ENCODE assay signal across 1 cellular context in the genomic region with DNA sequence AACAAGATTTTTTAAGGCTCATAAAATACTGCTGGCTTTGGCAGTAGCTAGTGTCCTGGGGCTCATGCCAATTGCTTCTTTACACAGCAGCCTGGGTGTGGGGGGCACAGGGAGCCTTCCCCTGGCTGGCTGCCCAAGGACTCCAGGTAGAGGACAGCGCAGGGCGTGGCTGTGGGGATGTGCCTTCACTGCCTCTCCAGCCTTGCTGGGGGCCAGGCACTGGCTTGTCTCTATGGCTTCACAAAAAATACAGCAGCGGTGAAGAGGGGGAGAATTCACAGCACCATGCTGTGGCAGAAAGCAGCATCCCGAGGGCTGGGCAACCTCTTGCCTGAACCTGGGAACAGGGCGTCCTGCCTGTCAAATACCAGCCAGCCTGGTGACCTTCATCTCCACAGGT.
TF ChIP-seq lines count a peak whose summit lies in the region.

No MANE protein-coding gene starts in this region.

TF ChIP-seq in IMR-90, 13 proteins besides CTCF, POLR2A, EP300 and RAD21:
- TF ChIP-seq RFX5 (IDR thresholded peaks at IDR 0.05; ENCODE audit: low read depth, low read length): no peak
- no peak for TF ChIP-seq FOS (IDR thresholded peaks at IDR 0.05; ENCODE audit: low read depth, low read length)
- TF ChIP-seq CEBPB (IDR thresholded peaks at IDR 0.05; ENCODE audit: low read depth, low read length): no peak
- TF ChIP-seq, protein P1, sequence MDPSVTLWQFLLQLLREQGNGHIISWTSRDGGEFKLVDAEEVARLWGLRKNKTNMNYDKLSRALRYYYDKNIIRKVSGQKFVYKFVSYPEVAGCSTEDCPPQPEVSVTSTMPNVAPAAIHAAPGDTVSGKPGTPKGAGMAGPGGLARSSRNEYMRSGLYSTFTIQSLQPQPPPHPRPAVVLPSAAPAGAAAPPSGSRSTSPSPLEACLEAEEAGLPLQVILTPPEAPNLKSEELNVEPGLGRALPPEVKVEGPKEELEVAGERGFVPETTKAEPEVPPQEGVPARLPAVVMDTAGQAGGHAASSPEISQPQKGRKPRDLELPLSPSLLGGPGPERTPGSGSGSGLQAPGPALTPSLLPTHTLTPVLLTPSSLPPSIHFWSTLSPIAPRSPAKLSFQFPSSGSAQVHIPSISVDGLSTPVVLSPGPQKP (IDR thresholded peaks at IDR 0.05; ENCODE audit: borderline replicate concordance, low read depth, low read length): no peak
- TF ChIP-seq MAZ (IDR thresholded peaks at IDR 0.05; ENCODE audit: borderline replicate concordance, low read depth, low read length): no peak
- TF ChIP-seq NFE2L2 (IDR thresholded peaks at IDR 0.05; ENCODE audit: low read depth, low read length): no peak
- no peak for TF ChIP-seq RCOR1 (IDR thresholded peaks at IDR 0.05; ENCODE audit: insufficient replicate concordance, low read length)
- TF ChIP-seq MAFK (IDR thresholded peaks at IDR 0.05; ENCODE audit: low read depth, low read length): no peak
- no peak for TF ChIP-seq SMC3 (IDR thresholded peaks at IDR 0.05; ENCODE audit: low read depth, low read length)
- no peak for TF ChIP-seq MXI1 (IDR thresholded peaks at IDR 0.05; ENCODE audit: borderline replicate concordance, low read depth, low read length)
- no peak for TF ChIP-seq USF2 (IDR thresholded peaks at IDR 0.05; ENCODE audit: low read depth, low read length)
- TF ChIP-seq BHLHE40 (IDR thresholded peaks at IDR 0.05; ENCODE audit: low read depth, low read length): no peak
- TF ChIP-seq CHD1 (IDR thresholded peaks at IDR 0.05; ENCODE audit: low read depth, low read length): no peak
